In the genomic region with DNA sequence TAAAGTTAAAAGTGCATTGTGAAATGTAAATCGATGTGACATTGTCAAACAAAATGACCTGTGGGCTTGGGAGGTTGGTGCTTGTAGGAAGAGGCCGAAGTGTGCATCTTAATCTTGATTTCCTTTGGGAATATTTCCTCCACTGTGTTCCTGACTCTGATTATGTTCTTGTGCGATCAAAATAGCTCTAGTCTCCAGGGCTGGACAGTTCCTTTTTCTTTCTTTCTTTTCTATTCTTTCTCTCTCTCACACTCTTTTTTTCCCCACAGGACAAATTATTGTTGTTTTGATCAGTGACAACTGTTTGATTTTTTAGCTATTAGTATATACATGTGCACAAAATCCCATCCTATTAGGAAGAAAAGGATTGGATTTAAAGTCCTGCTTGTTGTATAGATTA, we compare ENCODE assay signal across 35 cellular contexts.
"Had no signal": no experiment of that assay in that cellular context is flagged by ENCODE, and none has a peak within 500 bp of the region (broad histone marks: within the 10 kb centered on the region; RNA-seq: fewer than 3 reads in every experiment).

No MANE protein-coding gene starts in this region.

- H3K9me3 ChIP-seq: MG63 had no signal

- H3K36me3 ChIP-seq: MG63 had no signal

- H3K27me3 ChIP-seq: MG63 had no signal

- DNase-seq: MG63, MM.1S, MV-4-11, NCI-H1048, NCI-H1092, NCI-H1092 treated with DMSO at 0.1 percent for 48 hours, NCI-H1105, NCI-H1105 treated with DMSO at 0.1 percent for 48 hours, NCI-H1417, NCI-H1417 treated with DMSO at 0.1 percent for 48 hours, NCI-H1436, NCI-H1436 treated with DMSO at 0.1 percent for 48 hours, NCI-H1694, NCI-H1694 treated with DMSO at 0.1 percent for 48 hours, NCI-H187, NCI-H187 treated with DMSO at 0.1 percent for 48 hours, NCI-H1930, NCI-H2029, NCI-H2029 treated with DMSO at 0.1 percent for 48 hours, NCI-H2081, NCI-H2081 treated with DMSO at 0.1 percent for 48 hours, NCI-H2107, NCI-H2171, NCI-H2171 treated with DMSO at 0.1 percent for 48 hours, NCI-H2227 treated with DMSO at 0.1 percent for 48 hours, NCI-H226, NCI-H345, NCI-H446, NCI-H446 treated with DMSO at 0.1 percent for 48 hours, NCI-H510A, NCI-H510A treated with DMSO at 0.1 percent for 48 hours, NCI-H524, NCI-H524 treated with DMSO at 0.1 percent for 48 hours, NCI-H526, NCI-H526 treated with DMSO at 0.1 percent for 48 hours had no signal

- H3K4me3 ChIP-seq: MG63 had no signal
